In the genomic region with DNA sequence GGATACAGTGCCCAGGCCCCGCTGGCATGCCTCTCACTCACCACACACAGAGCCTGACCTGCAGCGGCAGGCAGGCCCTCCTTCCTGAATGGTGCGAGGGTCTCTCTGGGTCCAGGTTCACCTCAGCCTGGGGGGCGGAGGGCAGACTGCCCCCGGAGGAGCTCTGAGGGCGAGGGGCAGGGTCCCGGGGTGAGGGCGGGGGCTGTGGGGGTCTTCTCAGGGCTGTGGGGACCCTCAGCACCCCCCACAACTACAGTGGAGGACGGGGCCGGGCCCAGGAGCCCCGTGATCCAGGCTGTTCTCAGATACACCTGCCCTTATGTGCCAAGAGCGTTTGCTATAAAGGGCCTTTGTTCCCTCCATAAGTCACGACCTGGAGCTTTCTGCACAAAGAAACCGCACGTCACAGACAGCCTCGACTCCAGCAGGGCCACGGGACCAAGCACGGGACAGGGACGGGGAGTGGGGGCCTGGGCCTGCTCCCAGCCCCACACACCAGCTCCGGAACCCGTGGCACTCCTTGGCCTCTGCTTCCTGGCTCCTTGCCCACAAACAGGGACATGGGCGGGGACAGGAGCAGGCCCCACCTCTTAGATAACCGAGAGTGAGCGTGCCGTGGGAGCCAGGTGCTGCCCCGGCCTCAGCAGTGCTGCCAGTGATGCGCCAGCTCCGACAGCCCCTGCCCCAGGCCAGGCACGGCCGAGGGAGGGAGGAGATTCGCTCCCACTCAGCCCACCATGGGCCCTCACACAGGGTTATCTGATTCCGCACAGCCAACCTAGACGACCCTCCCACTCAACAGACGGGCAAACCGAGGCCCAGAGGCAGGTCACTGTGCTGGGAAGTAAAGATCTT, we compare ENCODE assay signal across 12 cellular contexts.
DNase-seq lines count a peak whose midpoint lies in the region; ATAC-seq and TF ChIP-seq lines count a peak whose summit lies in the region.
"Had no signal": no experiment of that assay in that cellular context is flagged by ENCODE, and none has a peak within 500 bp of the region (broad histone marks: within the 10 kb centered on the region; RNA-seq: fewer than 3 reads in every experiment).

No MANE protein-coding gene starts in this region.

- CTCF ChIA-PET in MCF 10A (lab: Yijun Ruan, JAX): interaction anchor here (0.6 to 0.9 kb wide), 2 partner anchors 27 to 111 kb away, joined by 3 read pairs; no protein-coding TSS in a partner anchor

- no peaks in the 10 kb centered on the region for H3K9me3 Mint-ChIP-seq in MCF 10A (ENCODE audit: unreplicated experiment)

- H3K4me1 Mint-ChIP-seq in MCF 10A (ENCODE audit: insufficient read depth, unreplicated experiment): peaks cover 6% of the 10 kb centered on the region

- no peaks in the 10 kb centered on the region for H3K9me3 ChIP-seq in breast epithelium
- no peaks in the 10 kb centered on the region for H3K9me3 ChIP-seq in ascending aorta
- H3K9me3 ChIP-seq in transverse colon: no peaks in the 10 kb centered on the region

- no peak overlapping the region for H3K4me3 Mint-ChIP-seq in MCF 10A (ENCODE audit: unreplicated experiment)

- H3K4me3 ChIP-seq in breast epithelium (no peak overlapping the region), ascending aorta (no peak overlapping the region), transverse colon (no peak overlapping the region)
- H3K4me3 ChIP-seq: hepatocyte had no signal

- DNase-seq in breast epithelium (ENCODE audit: low spot score in 2 of 2): peak in 1 of 2 donors; percentile 86
- DNase-seq in MCF 10A (ENCODE audit: unreplicated experiment): no peak
- DNase-seq in ascending aorta (ENCODE audit: low spot score in 2 of 2): no peak
- peak; percentile 75 for DNase-seq in medulla oblongata (ENCODE audit: extremely low spot score)
- DNase-seq in transverse colon: peak; percentile 86
- no peak for DNase-seq in NCI-H187 treated with DMSO at 0.1 percent for 48 hours (lab: John Stamatoyannopoulos, UW)
- no peak for DNase-seq in islet precursor cell
- DNase-seq: AML-193; effector memory CD4-positive, alpha-beta T cell; GF-D8 had no signal

- TF ChIP-seq POLR2A in breast epithelium (IDR thresholded peaks at IDR 0.05) (no peak), transverse colon (IDR thresholded peaks at IDR 0.05) (no peak)

- POLR2A ChIA-PET in MCF 10A (lab: Yijun Ruan, JAX): interaction anchor here (0.5 kb wide), 1 partner anchor 93 kb away, joined by 3 read pairs; no protein-coding TSS in a partner anchor

- H3K36me3 ChIP-seq in breast epithelium (no peaks in the 10 kb centered on the region), ascending aorta (peaks cover 37 to 59% of the 10 kb centered on the region in 2 donors), transverse colon (no peaks in the 10 kb centered on the region)

- TF ChIP-seq CTCF in breast epithelium (IDR thresholded peaks at IDR 0.05) (no peak), MCF 10A (IDR thresholded peaks at IDR 0.05; ENCODE audit: unreplicated experiment) (no peak), ascending aorta (IDR thresholded peaks at IDR 0.05) (no peak), transverse colon (IDR thresholded peaks at IDR 0.05) (no peak)

- BruUV-seq in MCF 10A (replicated peaks; lab: Mats Ljungman, UMichigan): no TSS peak

- H3K27me3 ChIP-seq in breast epithelium (no peaks in the 10 kb centered on the region), ascending aorta (no peaks in the 10 kb centered on the region), transverse colon (no peaks in the 10 kb centered on the region)
- H3K27me3 ChIP-seq: hepatocyte had no signal

- intact Hi-C loops in breast epithelium (cut with DNase I; ENCODE audit: low total_unique reads): no loop called here
- intact Hi-C loops in MCF 10A (cut with micrococcal nuclease): no loop called here
- intact Hi-C loops in ascending aorta (cut with DNase I): no loop called here
- intact Hi-C loops in transverse colon (cut with DNase I; ENCODE audit: low total_unique reads): no loop called here

- peaks cover 12 to 21% of the 10 kb centered on the region in 2 donors for H3K4me1 ChIP-seq in breast epithelium
- H3K4me1 ChIP-seq in ascending aorta: peaks cover 28 to 65% of the 10 kb centered on the region in 2 donors
- H3K4me1 ChIP-seq in transverse colon: peaks cover 57 to 83% (median 72%) of the 10 kb centered on the region in 4 donors

- H3K27ac ChIP-seq in breast epithelium (peak overlapping the region; percentile 84 to 88), ascending aorta (peak overlapping the region; percentile 13 to 90), transverse colon (peak overlapping the region; percentile 87 to 92 (median 91))
- H3K27ac ChIP-seq: hepatocyte had no signal

- 70 to 73% methylated on average over 3 to 25 of the region's 35 CpGs for WGBS in transverse colon (ENCODE audit: low coverage in 1 of 2), 2 donors

- in situ Hi-C loops in transverse colon (cut with MboI; ENCODE audit: low pct_ligation_motif_present in 1 of 4, low pct_unique_long_range_greater_than_20kb in 1 of 4, low sequenced_read_pairs in 3 of 4): loop anchor here in 1 of 4 donors (25.0 kb wide), 1 partner anchor 366 kb away; no protein-coding TSS in a partner anchor

- ATAC-seq in GM18520 (IDR thresholded peaks at IDR 0.05; ENCODE audit: unreplicated experiment): no peak

- no peak overlapping the region for H3K27ac Mint-ChIP-seq in MCF 10A (ENCODE audit: low read depth, unreplicated experiment)

- H3K36me3 Mint-ChIP-seq in MCF 10A (ENCODE audit: insufficient read depth, unreplicated experiment): peaks cover 70% of the 10 kb centered on the region

- H3K27me3 Mint-ChIP-seq in MCF 10A (ENCODE audit: insufficient read depth, unreplicated experiment): no peaks in the 10 kb centered on the region

- TF ChIP-seq EP300 in transverse colon (IDR thresholded peaks at IDR 0.05; ENCODE audit: low read depth): no peak

Comparison
In these comparisons a context has a peak if more than half of its experiments do, and no peak if none do; other contexts are left out.
1. DNase-seq: peak in medulla oblongata (single experiment) and transverse colon (single experiment); none in MCF 10A (single experiment), ascending aorta (0 of 2), NCI-H187 treated with DMSO at 0.1 percent for 48 hours (single experiment) and islet precursor cell (single experiment).
2. Peak in every context shown above with its lines, with median percentiles within 50 percentile points of each other: H3K27ac ChIP-seq.